ENCODE assay signal across 30 cellular contexts in genomic region chr5:79420248-79420647, GRCh38.
"Had no signal": no experiment of that assay in that cellular context is flagged by ENCODE, and none has a peak within 500 bp of the region (broad histone marks: within the 10 kb centered on the region; RNA-seq: fewer than 3 reads in every experiment).

No MANE protein-coding gene starts in this region.

- H3K27ac ChIP-seq: adrenal gland, body of pancreas, epithelial cell of prostate had no signal

- H3K27ac Mint-ChIP-seq: activated B cell treated with CpG ODN at 0.5 μM for 24 hours; activated CD8-positive, alpha-beta memory T cell treated with anti-CD3 and anti-CD28 coated beads, Interleukin-2, amount 10 ng/mL, durations not matched to agents 7 days and 5 days; activated CD8-positive, alpha-beta T cell treated with anti-CD3 and anti-CD28 coated beads, Interleukin-2, amount 10 ng/mL, durations not matched to agents 7 days and 5 days; activated naive CD4-positive, alpha-beta T cell treated with anti-CD3 and anti-CD28 coated beads for 36 hours; activated naive CD4-positive, alpha-beta T cell treated with anti-CD3 and anti-CD28 coated beads, Interleukin-2, amount 50 U/mL, for 24 hours; activated T-helper 1 cell treated with anti-CD3 and anti-CD28 coated beads, Interleukin-12 subunit alpha, Interleukin-12 subunit beta, Interleukin-2, Interleukin-4 antibody, amounts not matched to agents 30 ng/mL and 10 ng/mL and 1 ng/mL, durations not matched to agents 14 hours and 24 hours and 36 hours; activated T-helper 2 cell treated with anti-CD3 and anti-CD28 coated beads, Interferon-gamma antibody, Interleukin-2, Interleukin-4, amounts not matched to agents 10 μg/mL and 5 μg/mL and 100 μg/mL, durations not matched to agents 14 hours and 24 hours and 36 hours had no signal

- H3K4me3 Mint-ChIP-seq: activated B cell treated with CpG ODN at 0.5 μM for 24 hours; activated CD8-positive, alpha-beta memory T cell treated with anti-CD3 and anti-CD28 coated beads, Interleukin-2, amount 10 ng/mL, durations not matched to agents 7 days and 5 days; activated CD8-positive, alpha-beta T cell treated with anti-CD3 and anti-CD28 coated beads, Interleukin-2, amount 10 ng/mL, durations not matched to agents 7 days and 5 days; activated naive CD4-positive, alpha-beta T cell treated with anti-CD3 and anti-CD28 coated beads for 36 hours; activated naive CD4-positive, alpha-beta T cell treated with anti-CD3 and anti-CD28 coated beads, Interleukin-2, amount 50 U/mL, for 24 hours; activated T-helper 1 cell treated with anti-CD3 and anti-CD28 coated beads, Interleukin-12 subunit alpha, Interleukin-12 subunit beta, Interleukin-2, Interleukin-4 antibody, amounts not matched to agents 30 ng/mL and 10 ng/mL and 1 ng/mL, durations not matched to agents 14 hours and 24 hours and 36 hours had no signal

- H3K27me3 Mint-ChIP-seq: activated B cell treated with CpG ODN at 0.5 μM for 24 hours; activated CD8-positive, alpha-beta memory T cell treated with anti-CD3 and anti-CD28 coated beads, Interleukin-2, amount 10 ng/mL, durations not matched to agents 7 days and 5 days; activated naive CD4-positive, alpha-beta T cell treated with anti-CD3 and anti-CD28 coated beads, Interleukin-2, amount 50 U/mL, for 24 hours had no signal

- H3K36me3 ChIP-seq: adrenal gland had no signal

- H3K4me1 ChIP-seq: adrenal gland, body of pancreas had no signal

- H3K4me3 ChIP-seq: adrenal gland, body of pancreas had no signal

- H3K36me3 Mint-ChIP-seq: activated CD8-positive, alpha-beta memory T cell treated with anti-CD3 and anti-CD28 coated beads, Interleukin-2, amount 10 ng/mL, durations not matched to agents 7 days and 5 days had no signal

- H3K9me3 ChIP-seq: adrenal gland, body of pancreas had no signal

- DNase-seq: activated B cell treated with CpG ODN at 0.5 μM for 24 hours; activated CD4-positive, alpha-beta T cell treated with anti-CD3 and anti-CD28 coated beads for 48 hours; activated CD4-positive, alpha-beta T cell treated with anti-CD3 and anti-CD28 coated beads, Interleukin-2, amount 50 U/mL, for 1 hour; activated CD4-positive, alpha-beta T cell treated with anti-CD3 and anti-CD28 coated beads, Interleukin-2, amount 50 U/mL, for 48 hours; activated CD8-positive, alpha-beta memory T cell treated with anti-CD3 and anti-CD28 coated beads, Interleukin-2, amount 10 ng/mL, durations not matched to agents 7 days and 5 days; activated CD8-positive, alpha-beta memory T cell treated with anti-CD3 and anti-CD28 coated beads, Interleukin-2, amount 50 U/mL, for 4 hours; activated CD8-positive, alpha-beta T cell treated with anti-CD3 and anti-CD28 coated beads, Interleukin-2, amount 10 ng/mL, durations not matched to agents 7 days and 5 days; activated effector memory CD4-positive, alpha-beta T cell treated with anti-CD3 and anti-CD28 coated beads, Interleukin-2, amount 50 U/mL, for 16 hours; activated naive CD4-positive, alpha-beta T cell treated with anti-CD3 and anti-CD28 coated beads for 36 hours; activated T-cell treated with anti-CD3 and anti-CD28 coated beads, Interleukin-2, amount 50 U/mL, for 1 hour; activated T-cell treated with anti-CD3 and anti-CD28 coated beads, Interleukin-2, amount 50 U/mL, for 48 hours; adrenal gland; amygdala; aorta; body of pancreas; caudate nucleus; cortex of kidney; effector CD8-positive, alpha-beta T cell; head of caudate nucleus; T-helper 2 cell had no signal

- ATAC-seq: activated CD4-positive, CD25-positive, alpha-beta regulatory T cell treated with anti-CD3 and anti-CD28 coated beads, Interleukin-2, amount 50 U/mL, for 24 hours; activated CD8-positive, alpha-beta memory T cell treated with anti-CD3 and anti-CD28 coated beads, Interleukin-2, amount 10 ng/mL, durations not matched to agents 7 days and 5 days; activated CD8-positive, alpha-beta T cell treated with anti-CD3 and anti-CD28 coated beads, Interleukin-2, amount 10 ng/mL, durations not matched to agents 7 days and 5 days; body of pancreas; esophagus mucosa had no signal

- H3K9me3 Mint-ChIP-seq: activated B cell treated with CpG ODN at 0.5 μM for 24 hours; activated naive CD4-positive, alpha-beta T cell treated with anti-CD3 and anti-CD28 coated beads for 36 hours; activated naive CD4-positive, alpha-beta T cell treated with anti-CD3 and anti-CD28 coated beads, Interleukin-2, amount 50 U/mL, for 24 hours; activated T-helper 1 cell treated with anti-CD3 and anti-CD28 coated beads, Interleukin-12 subunit alpha, Interleukin-12 subunit beta, Interleukin-2, Interleukin-4 antibody, amounts not matched to agents 30 ng/mL and 10 ng/mL and 1 ng/mL, durations not matched to agents 14 hours and 24 hours and 36 hours; activated T-helper 2 cell treated with anti-CD3 and anti-CD28 coated beads, Interferon-gamma antibody, Interleukin-2, Interleukin-4, amounts not matched to agents 10 μg/mL and 5 μg/mL and 100 μg/mL, durations not matched to agents 14 hours and 24 hours and 36 hours had no signal

- FAIRE-seq: colon, endometrium, endothelial cell of umbilical vein, frontal cortex had no signal

- H3K27me3 ChIP-seq: adrenal gland, body of pancreas had no signal

- H3K4me1 Mint-ChIP-seq: activated naive CD4-positive, alpha-beta T cell treated with anti-CD3 and anti-CD28 coated beads, Interleukin-2, amount 50 U/mL, for 24 hours had no signal
